In the genomic region with DNA sequence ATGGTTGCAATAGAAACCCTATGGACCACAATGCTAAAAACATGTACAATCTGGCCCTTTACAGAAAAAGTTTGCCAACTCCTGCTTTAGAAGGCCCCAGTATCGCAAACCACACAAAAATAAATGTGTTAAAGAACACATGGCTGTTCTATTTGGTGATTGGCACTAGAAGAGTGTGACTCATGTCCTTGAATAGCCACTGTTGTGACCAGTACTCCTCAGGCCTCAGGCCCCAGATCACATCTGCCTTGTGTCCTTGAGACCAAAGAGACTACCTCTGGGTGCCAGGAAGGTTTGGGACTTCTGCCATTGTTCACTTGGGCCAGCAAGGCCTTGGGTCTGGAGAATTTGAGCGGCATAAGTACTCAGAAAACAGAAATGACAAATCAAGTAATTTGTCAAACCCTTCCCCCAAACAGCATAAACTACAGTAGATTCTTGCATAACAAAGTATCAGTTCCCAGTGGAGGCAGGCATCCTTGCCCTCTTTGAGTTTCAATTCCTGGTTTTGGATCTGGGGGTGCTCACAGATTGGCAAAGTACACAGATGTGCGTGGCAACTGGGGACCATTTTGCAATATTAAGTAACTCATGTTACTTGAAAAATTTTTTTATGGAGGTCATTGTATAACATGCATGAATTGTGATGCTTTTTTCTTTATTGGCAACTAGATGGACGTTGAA, we compare ENCODE assay signal across 10 cellular contexts. TPM values are rescaled to one million over a fixed set of nuclear protein-coding genes. Genes with fewer than 3 reads are reported as not detected.
DNase-seq lines count a peak whose midpoint lies in the region; ATAC-seq and TF ChIP-seq lines count a peak whose summit lies in the region.
"Had no signal": no experiment of that assay in that cellular context is flagged by ENCODE, and none has a peak within 500 bp of the region (broad histone marks: within the 10 kb centered on the region; RNA-seq: fewer than 3 reads in every experiment).

No MANE protein-coding gene starts in this region.

- H3K27ac ChIP-seq in caudate nucleus (ENCODE audit: low read depth, low read length) (peak overlapping the region; percentile 87), tibial nerve (peak overlapping the region in 3 of 4 donors; percentile 37 to 94 (median 87))

- DNase-seq in NB4 (ENCODE audit: low read depth) (peak; percentile 66), caudate nucleus (lab: John Stamatoyannopoulos, UW) (peak in 38 of 61 donors; percentile 10 to 74 (median 32)), mucosa of descending colon (no peak), tibial nerve (ENCODE audit: low spot score in 2 of 2) (no peak)
- DNase-seq: H7, NCI-H1048, NCI-H748 treated with DMSO at 0.1 percent for 48 hours had no signal

- H3K4me1 ChIP-seq in mucosa of descending colon (ENCODE audit: low read depth), result no peaks in the 10 kb centered on the region
- peaks cover 0 to 63% (median 18%) of the 10 kb centered on the region in 4 donors for H3K4me1 ChIP-seq in tibial nerve

- TF ChIP-seq EP300 in tibial nerve (IDR thresholded peaks at IDR 0.05), result peak in 1 of 2 donors; percentile 81

- peak; percentile 34 for ATAC-seq in mucosa of descending colon
- no peak for ATAC-seq in HG03097 (IDR thresholded peaks at IDR 0.05; ENCODE audit: low FRiP score, unreplicated experiment)
- ATAC-seq in HG03280 (IDR thresholded peaks at IDR 0.05; ENCODE audit: unreplicated experiment), result no peak
- ATAC-seq in GM19351 (IDR thresholded peaks at IDR 0.05; ENCODE audit: unreplicated experiment), result no peak

- WGBS in tibial nerve, 2 donors, result 43 to 52% methylated on average over 4 of the region's 4 CpGs

- H3K36me3 ChIP-seq in mucosa of descending colon (ENCODE audit: low read depth) (no peaks in the 10 kb centered on the region), tibial nerve (no peaks in the 10 kb centered on the region)

- no peaks in the 10 kb centered on the region for H3K27me3 ChIP-seq in tibial nerve

- intact Hi-C loops in mucosa of descending colon (cut with DNase I, micrococcal nuclease), result no loop called here

- H3K9me3 ChIP-seq in mucosa of descending colon (no peaks in the 10 kb centered on the region), tibial nerve (no peaks in the 10 kb centered on the region)

- TF ChIP-seq POLR2A in NB4 (IDR thresholded peaks at IDR 0.05; ENCODE audit: extremely low read depth, insufficient read length) (no peak), tibial nerve (IDR thresholded peaks at IDR 0.05) (no peak)

- no peak overlapping the region for H3K4me3 ChIP-seq in NB4 (ENCODE audit: low read depth, low read length)
- H3K4me3 ChIP-seq in mucosa of descending colon, result no peak overlapping the region
- no peak overlapping the region for H3K4me3 ChIP-seq in tibial nerve

- TF ChIP-seq CTCF in NB4 (IDR thresholded peaks at IDR 0.05; ENCODE audit: low read depth, low read length), result no peak
- no peak for TF ChIP-seq CTCF in mucosa of descending colon (IDR thresholded peaks at IDR 0.05)
- no peak for TF ChIP-seq CTCF in tibial nerve (IDR thresholded peaks at IDR 0.05)

RNA-seq across cellular contexts. Expression of gene MTURN, which starts 50.2 kb away (rescaled TPM):
- total RNA-seq in mucosa of descending colon, result 10 to 100 TPM in 1 of 3 donors, 1 to 10 TPM in 2; 7.2 to 62.0 (median 9.7) TPM
- total RNA-seq in tibial nerve, result 100 to 1,000 TPM; 156 to 246 (median 186) TPM

Comparison
In these comparisons a context has a peak if more than half of its experiments do, and no peak if none do; other contexts are left out.
1. DNase-seq: peak in NB4 (single experiment) and caudate nucleus (38 of 61); none in mucosa of descending colon (0 of 3) and tibial nerve (0 of 2).